ENCODE assay signal across 11 cellular contexts in genomic region chr6:46704562-46704961, GRCh38. TPM values are rescaled to one million over a fixed set of nuclear protein-coding genes. Genes with fewer than 3 reads are reported as not detected.
DNase-seq lines count a peak whose midpoint lies in the region; ATAC-seq and TF ChIP-seq lines count a peak whose summit lies in the region.
"Had no signal": no experiment of that assay in that cellular context is flagged by ENCODE, and none has a peak within 500 bp of the region (broad histone marks: within the 10 kb centered on the region; RNA-seq: fewer than 3 reads in every experiment).

No MANE protein-coding gene starts in this region.

- in situ Hi-C loops in astrocyte of the cerebellum (cut with HindIII; ENCODE audit: low sequenced_read_pairs) = loop anchor here (5.0 kb wide), 1 partner anchor 63 kb away; no protein-coding TSS in a partner anchor

- no peaks in the 10 kb centered on the region for H3K4me1 Mint-ChIP-seq in CD4-positive, alpha-beta memory T cell

- intact Hi-C loops in lower lobe of right lung (cut with DNase I) = no loop called here
- intact Hi-C loops in CD4-positive, alpha-beta memory T cell (cut with micrococcal nuclease) = no loop called here

- DNase-seq in DMS 273 treated with DMSO at 0.1 percent for 48 hours (lab: John Stamatoyannopoulos, UW) (peak; percentile 18), LNCaP clone FGC (ENCODE audit: low read depth) (peak; percentile 37), astrocyte of the cerebellum (ENCODE audit: low read depth) (peak; percentile 13), lower lobe of right lung (no peak), AG08396 (ENCODE audit: low spot score) (no peak)
- DNase-seq in CD4-positive, alpha-beta memory T cell = no peak
- DNase-seq: activated CD4-positive, alpha-beta T cell treated with anti-CD3 and anti-CD28 coated beads, Interleukin-2, amount 50 U/mL, for 48 hours; effector memory CD4-positive, alpha-beta T cell; occipital lobe had no signal

- POLR2A ChIA-PET in CD4-positive, alpha-beta memory T cell (lab: Charles Lee; ENCODE audit: partially characterized antibody) = no interaction called here

- peaks cover 3 to 9% of the 10 kb centered on the region in 2 donors for H3K27me3 Mint-ChIP-seq in CD4-positive, alpha-beta memory T cell

- no peaks in the 10 kb centered on the region for H3K36me3 ChIP-seq in lower lobe of right lung
- H3K36me3 ChIP-seq in CD4-positive, alpha-beta memory T cell (ENCODE audit: insufficient read depth, low read length) = no peaks in the 10 kb centered on the region

- no peaks in the 10 kb centered on the region for H3K9me3 ChIP-seq in lower lobe of right lung
- no peaks in the 10 kb centered on the region for H3K9me3 ChIP-seq in CD4-positive, alpha-beta memory T cell (ENCODE audit: control insufficient read depth in 1 of 2, low read length in 2 of 2)

- ATAC-seq in lower lobe of right lung = peak in 1 of 2 donors; percentile 52
- no peak for ATAC-seq in HG03565 (IDR thresholded peaks at IDR 0.05; ENCODE audit: unreplicated experiment)
- no peak for ATAC-seq in HG03520 (IDR thresholded peaks at IDR 0.05; ENCODE audit: unreplicated experiment)

- CTCF ChIA-PET in CD4-positive, alpha-beta memory T cell (lab: Charles Lee; ENCODE audit: partially characterized antibody) = no interaction called here

- peak; percentile 63 for TF ChIP-seq CTCF in LNCaP clone FGC (IDR thresholded peaks at IDR 0.05; ENCODE audit: control insufficient read depth, extremely low read depth, insufficient read depth)
- no peak for TF ChIP-seq CTCF in astrocyte of the cerebellum (IDR thresholded peaks at IDR 0.05; ENCODE audit: low read depth, low read length, missing control alignments)
- TF ChIP-seq CTCF in lower lobe of right lung (IDR thresholded peaks at IDR 0.05) = peak; percentile 13

- H3K27ac Mint-ChIP-seq in CD4-positive, alpha-beta memory T cell = no peak overlapping the region

- H3K9me3 Mint-ChIP-seq in CD4-positive, alpha-beta memory T cell = peaks cover 0 to 2% (median 0%) of the 10 kb centered on the region in 8 donors

- H3K27me3 ChIP-seq in lower lobe of right lung (ENCODE audit: low read depth) = no peaks in the 10 kb centered on the region
- peaks cover 4% of the 10 kb centered on the region for H3K27me3 ChIP-seq in CD4-positive, alpha-beta memory T cell (ENCODE audit: insufficient read depth, low read length)

- H3K4me3 ChIP-seq in LNCaP clone FGC (ENCODE audit: low read depth, low read length) (no peak overlapping the region), astrocyte of the cerebellum (ENCODE audit: low read depth, low read length) (no peak overlapping the region), lower lobe of right lung (no peak overlapping the region)
- no peak overlapping the region for H3K4me3 ChIP-seq in CD4-positive, alpha-beta memory T cell (ENCODE audit: low read length in 2 of 2)

- H3K36me3 Mint-ChIP-seq in CD4-positive, alpha-beta memory T cell = no peaks in the 10 kb centered on the region

- H3K27ac ChIP-seq in lower lobe of right lung = no peak overlapping the region
- H3K27ac ChIP-seq in CD4-positive, alpha-beta memory T cell (ENCODE audit: low read depth, low read length) = no peak overlapping the region

- H3K4me3 Mint-ChIP-seq in CD4-positive, alpha-beta memory T cell = no peak overlapping the region

- no peaks in the 10 kb centered on the region for H3K4me1 ChIP-seq in lower lobe of right lung
- no peaks in the 10 kb centered on the region for H3K4me1 ChIP-seq in CD4-positive, alpha-beta memory T cell (ENCODE audit: insufficient read depth, low read length)

RNA-seq across cellular contexts. Expression of gene TDRD6, which starts 16.9 kb away (rescaled TPM):
- 0.47 TPM for total RNA-seq in lower lobe of right lung
- total RNA-seq in CD4-positive, alpha-beta memory T cell = under 1 TPM in 1 of 2 experiments, not detected in 1; 0.25 TPM
- polyA plus RNA-seq in CD4-positive, alpha-beta memory T cell = not detected

RNA-seq across cellular contexts. Expression of gene PLA2G7, which starts 30.6 kb away (rescaled TPM):
- total RNA-seq in lower lobe of right lung = 20.0 TPM
- total RNA-seq in CD4-positive, alpha-beta memory T cell = 10 to 100 TPM; 11.1 to 12.7 TPM
- not detected for polyA plus RNA-seq in CD4-positive, alpha-beta memory T cell

RNA-seq across cellular contexts. Expression of gene ANKRD66, which starts 42.2 kb away (rescaled TPM):
- total RNA-seq in lower lobe of right lung = 4.0 TPM
- not detected for total RNA-seq in CD4-positive, alpha-beta memory T cell
- not detected for polyA plus RNA-seq in CD4-positive, alpha-beta memory T cell

RNA-seq across cellular contexts. Expression of gene SLC25A27, which starts 51.8 kb away (rescaled TPM):
- total RNA-seq in lower lobe of right lung = 19.1 TPM
- 1 to 10 TPM; 2.3 to 2.6 TPM for total RNA-seq in CD4-positive, alpha-beta memory T cell
- polyA plus RNA-seq in CD4-positive, alpha-beta memory T cell = not detected

RNA-seq across cellular contexts. Expression of gene CYP39A1, which starts 51.9 kb away (rescaled TPM):
- 5.4 TPM for total RNA-seq in lower lobe of right lung
- total RNA-seq in CD4-positive, alpha-beta memory T cell = not detected
- polyA plus RNA-seq in CD4-positive, alpha-beta memory T cell = not detected

Comparison
In these comparisons a context has a peak if more than half of its experiments do, and no peak if none do; other contexts are left out.
1. DNase-seq: peak in DMS 273 treated with DMSO at 0.1 percent for 48 hours (single experiment), LNCaP clone FGC (single experiment) and astrocyte of the cerebellum (single experiment); none in lower lobe of right lung (single experiment), CD4-positive, alpha-beta memory T cell (0 of 5) and AG08396 (single experiment).